In the genomic region with DNA sequence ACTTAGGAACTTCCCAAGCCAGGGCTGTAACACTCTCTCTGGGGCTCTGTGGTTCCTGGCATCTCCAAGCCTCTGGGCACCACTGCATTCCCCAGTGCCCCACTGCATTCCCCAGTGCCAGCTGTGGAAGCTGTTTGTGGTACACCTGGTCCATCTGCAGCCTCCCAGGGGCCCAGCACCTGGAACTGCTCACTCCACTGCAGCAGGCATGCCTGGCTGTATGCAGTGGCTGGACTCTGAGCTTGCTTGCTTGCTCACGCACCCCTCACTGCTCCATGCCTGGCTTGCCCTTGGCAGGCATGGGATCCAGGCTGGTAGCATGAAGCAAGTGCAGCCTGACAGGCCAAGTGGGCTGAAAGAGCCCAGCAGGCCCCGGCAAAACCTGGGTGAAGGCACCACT, we compare ENCODE assay signal across 3 cellular contexts.
"Had no signal": no experiment of that assay in that cellular context is flagged by ENCODE, and none has a peak within 500 bp of the region (broad histone marks: within the 10 kb centered on the region; RNA-seq: fewer than 3 reads in every experiment).

No MANE protein-coding gene starts in this region.

- DNase-seq: GDM1, GF-D8 had no signal

- ATAC-seq: GM12878 had no signal

- H3K4me3 ChIP-seq: GM12878 had no signal
